Comparison of ENCODE assay signal across 8 cellular contexts in genomic region chr16:391885-392335, GRCh38. TPM values are rescaled to one million over a fixed set of nuclear protein-coding genes. Genes with fewer than 3 reads are reported as not detected.
DNase-seq lines count a peak whose midpoint lies in the region; ATAC-seq and TF ChIP-seq lines count a peak whose summit lies in the region.

No MANE protein-coding gene starts in this region.

- no peak overlapping the region for H3K4me3 ChIP-seq in effector memory CD4-positive, alpha-beta T cell (ENCODE audit: insufficient read depth, low read depth, low read length, poor library complexity, severe bottlenecking)

- TF ChIP-seq CTCF in activated CD8-positive, alpha-beta T cell treated with anti-CD3 and anti-CD28 coated beads for 36 hours (IDR thresholded peaks at IDR 0.05) = peak; percentile 94

- ATAC-seq in activated CD8-positive, alpha-beta T cell treated with anti-CD3 and anti-CD28 coated beads for 36 hours = peak; percentile 97
- ATAC-seq in natural killer cell treated with Interleukin-12 subunit alpha and Interleukin-12 subunit beta and Interleukin-15 and Interleukin-18, amount 100 ng/mL, for 72 hours = peak; percentile 95 to 97
- ATAC-seq in stimulated activated naive CD8-positive, alpha-beta T cell treated with anti-CD3 and anti-CD28 coated beads, Interleukin-15, amount 100 ng/mL, for 72 hours = peak; percentile 98

- DNase-seq in SKM-1 treated with dmso at 0.1 percent for 144 hours (lab: John Stamatoyannopoulos, UW; ENCODE audit: unreplicated experiment) = peak; percentile 27
- no peak for DNase-seq in SKM-1 (lab: John Stamatoyannopoulos, UW; ENCODE audit: unreplicated experiment)
- peak; percentile 53 for DNase-seq in NCI-H748 (lab: John Stamatoyannopoulos, UW; ENCODE audit: unreplicated experiment)
- peak; percentile 95 for DNase-seq in activated CD8-positive, alpha-beta T cell treated with anti-CD3 and anti-CD28 coated beads for 36 hours
- DNase-seq in effector memory CD4-positive, alpha-beta T cell = peak; percentile 36 to 61 (median 53)
- DNase-seq in natural killer cell treated with Interleukin-12 subunit alpha and Interleukin-12 subunit beta and Interleukin-15 and Interleukin-18, amount 100 ng/mL, for 72 hours (ENCODE audit: low spot score) = peak; percentile 93
- peak; percentile 87 to 93 for DNase-seq in stimulated activated naive CD8-positive, alpha-beta T cell treated with anti-CD3 and anti-CD28 coated beads, Interleukin-15, amount 100 ng/mL, for 72 hours
- DNase-seq in mesenteric fat pad (ENCODE audit: low spot score) = no peak

- H3K4me1 ChIP-seq in effector memory CD4-positive, alpha-beta T cell (ENCODE audit: control insufficient read depth, insufficient read depth, low read length, poor library complexity, severe bottlenecking) = no peaks in the 10 kb centered on the region

- intact Hi-C loops in activated CD8-positive, alpha-beta T cell treated with anti-CD3 and anti-CD28 coated beads for 36 hours (cut with micrococcal nuclease) = no loop called here

- peak overlapping the region; percentile 63 for H3K27ac Mint-ChIP-seq in activated CD8-positive, alpha-beta T cell treated with anti-CD3 and anti-CD28 coated beads for 36 hours
- peak overlapping the region; percentile 73 to 80 for H3K27ac Mint-ChIP-seq in natural killer cell treated with Interleukin-12 subunit alpha and Interleukin-12 subunit beta and Interleukin-15 and Interleukin-18, amount 100 ng/mL, for 72 hours
- H3K27ac Mint-ChIP-seq in stimulated activated naive CD8-positive, alpha-beta T cell treated with anti-CD3 and anti-CD28 coated beads, Interleukin-15, amount 100 ng/mL, for 72 hours = peak overlapping the region in 1 of 2 donors; percentile 78

- POLR2A ChIA-PET in activated CD8-positive, alpha-beta T cell treated with anti-CD3 and anti-CD28 coated beads for 36 hours (lab: Charles Lee) = interaction anchor here (0.6 to 1.5 kb wide), 5 partner anchors 9 to 132 kb away, joined by 3 to 7 read pairs (median 3); partner anchors contain the start of genes DECR2 and RAB11FIP3

- no peaks in the 10 kb centered on the region for H3K9me3 ChIP-seq in effector memory CD4-positive, alpha-beta T cell (ENCODE audit: control insufficient read depth, low read length)

- no peaks in the 10 kb centered on the region for H3K36me3 Mint-ChIP-seq in activated CD8-positive, alpha-beta T cell treated with anti-CD3 and anti-CD28 coated beads for 36 hours (ENCODE audit: low read depth)
- H3K36me3 Mint-ChIP-seq in natural killer cell treated with Interleukin-12 subunit alpha and Interleukin-12 subunit beta and Interleukin-15 and Interleukin-18, amount 100 ng/mL, for 72 hours = no peaks in the 10 kb centered on the region

- no peaks in the 10 kb centered on the region for H3K36me3 ChIP-seq in effector memory CD4-positive, alpha-beta T cell (ENCODE audit: control insufficient read depth, insufficient read depth, low read length)

- H3K27ac ChIP-seq in effector memory CD4-positive, alpha-beta T cell (ENCODE audit: insufficient read depth, low read length, poor library complexity, severe bottlenecking) = no peak overlapping the region

- no peaks in the 10 kb centered on the region for H3K27me3 ChIP-seq in effector memory CD4-positive, alpha-beta T cell (replicated peaks; ENCODE audit: control insufficient read depth, insufficient read depth, low read length, poor library complexity, severe bottlenecking)

- H3K4me1 Mint-ChIP-seq in activated CD8-positive, alpha-beta T cell treated with anti-CD3 and anti-CD28 coated beads for 36 hours (ENCODE audit: low read depth) = peaks cover 25% of the 10 kb centered on the region
- peaks cover 20 to 22% of the 10 kb centered on the region in 2 donors for H3K4me1 Mint-ChIP-seq in natural killer cell treated with Interleukin-12 subunit alpha and Interleukin-12 subunit beta and Interleukin-15 and Interleukin-18, amount 100 ng/mL, for 72 hours (ENCODE audit: low read depth in 2 of 2)
- peaks cover 24% of the 10 kb centered on the region for H3K4me1 Mint-ChIP-seq in stimulated activated naive CD8-positive, alpha-beta T cell treated with anti-CD3 and anti-CD28 coated beads, Interleukin-15, amount 100 ng/mL, for 72 hours

- no peak overlapping the region for H3K4me3 Mint-ChIP-seq in activated CD8-positive, alpha-beta T cell treated with anti-CD3 and anti-CD28 coated beads for 36 hours
- peak overlapping the region; percentile 61 for H3K4me3 Mint-ChIP-seq in natural killer cell treated with Interleukin-12 subunit alpha and Interleukin-12 subunit beta and Interleukin-15 and Interleukin-18, amount 100 ng/mL, for 72 hours
- no peak overlapping the region for H3K4me3 Mint-ChIP-seq in stimulated activated naive CD8-positive, alpha-beta T cell treated with anti-CD3 and anti-CD28 coated beads, Interleukin-15, amount 100 ng/mL, for 72 hours

- CTCF ChIA-PET in activated CD8-positive, alpha-beta T cell treated with anti-CD3 and anti-CD28 coated beads for 36 hours (lab: Charles Lee) = interaction anchor here (0.6 to 2.4 kb wide), 10 partner anchors 10 to 245 kb away, joined by 3 to 9 read pairs (median 6); partner anchors contain the start of genes CAPN15, DECR2, METTL26 and RAB11FIP3

- H3K27me3 Mint-ChIP-seq in activated CD8-positive, alpha-beta T cell treated with anti-CD3 and anti-CD28 coated beads for 36 hours = peaks cover 2% of the 10 kb centered on the region
- peaks cover 0 to 3% of the 10 kb centered on the region in 2 donors for H3K27me3 Mint-ChIP-seq in natural killer cell treated with Interleukin-12 subunit alpha and Interleukin-12 subunit beta and Interleukin-15 and Interleukin-18, amount 100 ng/mL, for 72 hours
- H3K27me3 Mint-ChIP-seq in stimulated activated naive CD8-positive, alpha-beta T cell treated with anti-CD3 and anti-CD28 coated beads, Interleukin-15, amount 100 ng/mL, for 72 hours = peaks cover 10% of the 10 kb centered on the region

- peaks cover 6% of the 10 kb centered on the region for H3K9me3 Mint-ChIP-seq in activated CD8-positive, alpha-beta T cell treated with anti-CD3 and anti-CD28 coated beads for 36 hours
- no peaks in the 10 kb centered on the region for H3K9me3 Mint-ChIP-seq in natural killer cell treated with Interleukin-12 subunit alpha and Interleukin-12 subunit beta and Interleukin-15 and Interleukin-18, amount 100 ng/mL, for 72 hours
- no peaks in the 10 kb centered on the region for H3K9me3 Mint-ChIP-seq in stimulated activated naive CD8-positive, alpha-beta T cell treated with anti-CD3 and anti-CD28 coated beads, Interleukin-15, amount 100 ng/mL, for 72 hours

RNA-seq across cellular contexts. Expression of gene NME4, which starts 5.1 kb away (rescaled TPM):
- 10 to 100 TPM; 22.9 to 24.2 TPM for total RNA-seq in activated CD8-positive, alpha-beta T cell treated with anti-CD3 and anti-CD28 coated beads for 36 hours
- total RNA-seq in natural killer cell treated with Interleukin-12 subunit alpha and Interleukin-12 subunit beta and Interleukin-15 and Interleukin-18, amount 100 ng/mL, for 72 hours = 1 to 10 TPM; 2.7 to 9.1 TPM
- 139 TPM for total RNA-seq in mesenteric fat pad

RNA-seq across cellular contexts. Expression of gene DECR2, which starts 9.8 kb away (rescaled TPM):
- total RNA-seq in activated CD8-positive, alpha-beta T cell treated with anti-CD3 and anti-CD28 coated beads for 36 hours = 1 to 10 TPM; 9.7 to 10.0 TPM
- 10 to 100 TPM in 1 of 2 donors, 1 to 10 TPM in 1; 4.5 to 28.6 TPM for total RNA-seq in natural killer cell treated with Interleukin-12 subunit alpha and Interleukin-12 subunit beta and Interleukin-15 and Interleukin-18, amount 100 ng/mL, for 72 hours
- 21.8 TPM for total RNA-seq in mesenteric fat pad

RNA-seq across cellular contexts. Expression of gene PGAP6, which starts 10.1 kb away (rescaled TPM):
- total RNA-seq in activated CD8-positive, alpha-beta T cell treated with anti-CD3 and anti-CD28 coated beads for 36 hours = 10 to 100 TPM; 21.9 to 24.8 TPM
- total RNA-seq in natural killer cell treated with Interleukin-12 subunit alpha and Interleukin-12 subunit beta and Interleukin-15 and Interleukin-18, amount 100 ng/mL, for 72 hours = 10 to 100 TPM; 39.4 to 46.8 TPM
- total RNA-seq in mesenteric fat pad = 39.0 TPM

RNA-seq across cellular contexts. Expression of gene MRPL28, which starts 21.6 kb away (rescaled TPM):
- 10 to 100 TPM; 95.0 to 98.2 TPM for total RNA-seq in activated CD8-positive, alpha-beta T cell treated with anti-CD3 and anti-CD28 coated beads for 36 hours
- 10 to 100 TPM; 80.6 to 98.6 TPM for total RNA-seq in natural killer cell treated with Interleukin-12 subunit alpha and Interleukin-12 subunit beta and Interleukin-15 and Interleukin-18, amount 100 ng/mL, for 72 hours
- 40.1 TPM for total RNA-seq in mesenteric fat pad

RNA-seq across cellular contexts. Expression of gene RAB11FIP3, which starts 33.5 kb away (rescaled TPM):
- 10 to 100 TPM; 18.7 to 20.4 TPM for total RNA-seq in activated CD8-positive, alpha-beta T cell treated with anti-CD3 and anti-CD28 coated beads for 36 hours
- 10 to 100 TPM; 21.9 to 53.4 TPM for total RNA-seq in natural killer cell treated with Interleukin-12 subunit alpha and Interleukin-12 subunit beta and Interleukin-15 and Interleukin-18, amount 100 ng/mL, for 72 hours
- 35.2 TPM for total RNA-seq in mesenteric fat pad

Comparison
In these comparisons a context has a peak if more than half of its experiments do, and no peak if none do; other contexts are left out.
1. DNase-seq: peak in SKM-1 treated with dmso at 0.1 percent for 144 hours (single experiment), NCI-H748 (single experiment), activated CD8-positive, alpha-beta T cell treated with anti-CD3 and anti-CD28 coated beads for 36 hours (single experiment), effector memory CD4-positive, alpha-beta T cell (3 of 3), natural killer cell treated with Interleukin-12 subunit alpha and Interleukin-12 subunit beta and Interleukin-15 and Interleukin-18, amount 100 ng/mL, for 72 hours (single experiment) and stimulated activated naive CD8-positive, alpha-beta T cell treated with anti-CD3 and anti-CD28 coated beads, Interleukin-15, amount 100 ng/mL, for 72 hours (2 of 2); none in SKM-1 (single experiment) and mesenteric fat pad (single experiment).
2. Peak in every context shown above with its lines, with median percentiles within 50 percentile points of each other: ATAC-seq.